Comparison of ENCODE assay signal across 11 cellular contexts in genomic region chrX:58044130-58044529, GRCh38.
"Had no signal": no experiment of that assay in that cellular context is flagged by ENCODE, and none has a peak within 500 bp of the region (broad histone marks: within the 10 kb centered on the region; RNA-seq: fewer than 3 reads in every experiment).

No MANE protein-coding gene starts in this region.

- H3K27ac Mint-ChIP-seq: GM23338, H9, HFFc6 had no signal

- DNase-seq: GM23248, GOT3, H7, H9, HCEC 1CT, HFFc6 had no signal

- H3K4me1 ChIP-seq: HAP-1 had no signal

- H3K36me3 ChIP-seq: HAP-1 had no signal

- H3K4me3 Mint-ChIP-seq: GM23338, H9, HFFc6 had no signal

- ATAC-seq: GM23338, HCT116 had no signal

- H3K9me3 ChIP-seq: HAP-1 had no signal

- H3K9ac ChIP-seq: GM23248 had no signal

- FAIRE-seq: H1, H54 had no signal

- H3K27ac ChIP-seq: GM23248 had no signal

- H3K4me2 ChIP-seq: GM23338 had no signal

- H2AFZ ChIP-seq: GM23248, GM23338 had no signal

- H3K4me3 ChIP-seq: GM23248, GM23338, HAP-1 had no signal

- H3K4me1 Mint-ChIP-seq: GM23338, H9 had no signal
